24 cellular contexts compared by ENCODE assay signal in the genomic region with DNA sequence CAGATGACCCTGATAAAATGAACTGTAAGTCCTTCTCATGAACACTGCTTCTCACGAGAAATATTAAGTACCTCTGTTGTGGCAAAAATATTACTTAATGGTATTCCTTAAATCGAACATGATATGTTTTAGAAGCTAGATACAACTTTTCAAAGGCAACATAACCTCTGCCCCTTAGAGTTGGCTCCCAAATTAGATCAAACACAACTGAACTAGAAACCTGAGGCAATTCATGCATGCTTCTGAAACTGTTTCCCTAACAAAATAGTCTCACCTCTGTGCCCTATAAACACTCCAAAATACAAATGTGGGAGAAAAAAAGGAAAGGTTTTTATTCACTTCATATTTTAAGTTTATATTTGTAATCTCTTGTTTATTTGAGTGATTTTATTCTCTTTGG.
DNase-seq lines count a peak whose midpoint lies in the region; ATAC-seq, FAIRE-seq and TF ChIP-seq lines count a peak whose summit lies in the region.
"Had no signal": no experiment of that assay in that cellular context is flagged by ENCODE, and none has a peak within 500 bp of the region (broad histone marks: within the 10 kb centered on the region; RNA-seq: fewer than 3 reads in every experiment).

No MANE protein-coding gene starts in this region.

- H3K4me1 ChIP-seq in liver (ENCODE audit: control insufficient read depth in 4 of 4, insufficient read depth in 4 of 4, low read length in 3 of 4) (peaks cover 1 to 32% (median 26%) of the 10 kb centered on the region in 4 donors), HepG2 (ENCODE audit: insufficient read depth, low read length) (no peaks in the 10 kb centered on the region), subcutaneous abdominal adipose tissue (ENCODE audit: control insufficient read depth in 5 of 5, insufficient read depth in 5 of 5, low read length in 5 of 5) (peaks cover 0 to 21% (median 0%) of the 10 kb centered on the region in 5 donors)
- H3K4me1 ChIP-seq in CD4-positive, alpha-beta memory T cell (ENCODE audit: insufficient read depth, low read length), result no peaks in the 10 kb centered on the region
- H3K4me1 ChIP-seq: BLaER1, HAP-1 had no signal

- TF ChIP-seq CTCF in liver (IDR thresholded peaks at IDR 0.05; ENCODE audit: low read depth, low read length, missing input control) (no peak), HepG2 (CRISPR knock-in tag; IDR thresholded peaks at IDR 0.05) (no peak)

- H3K27me3 ChIP-seq in liver (ENCODE audit: control insufficient read depth in 4 of 4, insufficient read depth in 4 of 4, low read length in 3 of 4) (no peaks in the 10 kb centered on the region), HepG2 (ENCODE audit: control insufficient read depth in 1 of 2, insufficient read depth in 2 of 2, low read length in 2 of 2) (no peaks in the 10 kb centered on the region), subcutaneous abdominal adipose tissue (ENCODE audit: control insufficient read depth in 5 of 5, insufficient read depth in 4 of 5, low read length in 5 of 5) (no peaks in the 10 kb centered on the region)
- H3K27me3 ChIP-seq in CD4-positive, alpha-beta memory T cell (ENCODE audit: insufficient read depth, low read length), result no peaks in the 10 kb centered on the region
- H3K27me3 ChIP-seq: BLaER1 had no signal

- ATAC-seq in HepG2 (no peak), left lobe of liver (peak; percentile 80), GM21367 (IDR thresholded peaks at IDR 0.05; ENCODE audit: unreplicated experiment) (no peak)
- ATAC-seq: GM12878 had no signal

- H3K4me3 ChIP-seq in liver (ENCODE audit: low read depth in 1 of 3, low read length in 3 of 3) (no peak overlapping the region), HepG2 (replicated peaks in 1 of 3; ENCODE audit: insufficient read depth in 1 of 3, low read depth in 2 of 3, low read length in 3 of 3) (no peak overlapping the region), subcutaneous abdominal adipose tissue (ENCODE audit: low read depth in 1 of 5, low read length in 5 of 5) (no peak overlapping the region)
- no peak overlapping the region for H3K4me3 ChIP-seq in CD4-positive, alpha-beta memory T cell (ENCODE audit: low read length in 2 of 2)
- H3K4me3 ChIP-seq: BLaER1, GM12878, HAP-1 had no signal

- no peak overlapping the region for H3K4me2 ChIP-seq in HepG2 (ENCODE audit: low read depth, low read length)
- H3K4me2 ChIP-seq: BLaER1 had no signal

- H3K36me3 Mint-ChIP-seq in CD4-positive, alpha-beta memory T cell, result peaks cover 21 to 38% of the 10 kb centered on the region in 2 donors

- H3K36me3 ChIP-seq in liver (ENCODE audit: control insufficient read depth in 4 of 4, insufficient read depth in 3 of 4, low read depth in 1 of 4, low read length in 3 of 4) (no peaks in the 10 kb centered on the region), HepG2 (replicated peaks in 1 of 2; ENCODE audit: control insufficient read depth in 1 of 2, insufficient read depth in 2 of 2, low read length in 2 of 2) (no peaks in the 10 kb centered on the region), subcutaneous abdominal adipose tissue (ENCODE audit: control insufficient read depth in 5 of 5, insufficient read depth in 5 of 5, low read length in 5 of 5) (peaks cover 0 to 5% (median 0%) of the 10 kb centered on the region in 5 donors)
- no peaks in the 10 kb centered on the region for H3K36me3 ChIP-seq in CD4-positive, alpha-beta memory T cell (ENCODE audit: insufficient read depth, low read length)
- H3K36me3 ChIP-seq: BLaER1, HAP-1 had no signal

- H3K4me1 Mint-ChIP-seq in CD4-positive, alpha-beta memory T cell, result peaks cover 0 to 10% (median 8%) of the 10 kb centered on the region in 4 donors
- H3K4me1 Mint-ChIP-seq: B cell had no signal

- 28% methylated on average over 2 of the region's 2 CpGs for WGBS in liver
- WGBS in HepG2 (ENCODE audit: low lambda C conversion rate), result 18% methylated on average over 2 of the region's 2 CpGs

- H3K27ac ChIP-seq in liver (ENCODE audit: low read depth in 1 of 2, low read length in 2 of 2) (peak overlapping the region in 1 of 2 donors; percentile 41), HepG2 (ENCODE audit: extremely low read length, insufficient read depth, low read length) (no peak overlapping the region), subcutaneous abdominal adipose tissue (ENCODE audit: low read depth, low read length) (peak overlapping the region; percentile 38)
- no peak overlapping the region for H3K27ac ChIP-seq in CD4-positive, alpha-beta memory T cell (ENCODE audit: low read depth, low read length)
- H3K27ac ChIP-seq: 22Rv1, BLaER1, C4-2B had no signal

- FAIRE-seq in HepG2 (lab: Jason Lieb, UNC), result no peak
- FAIRE-seq: A204.1, D721Med, H54 had no signal

- intact Hi-C loops in HepG2 (cut with micrococcal nuclease; ENCODE audit: unreplicated experiment), result no loop called here
- intact Hi-C loops in CD4-positive, alpha-beta memory T cell (cut with micrococcal nuclease), result no loop called here

- peak; percentile 19 for DNase-seq in NCI-H2171 treated with DMSO at 0.1 percent for 48 hours (lab: John Stamatoyannopoulos, UW)
- no peak for DNase-seq in NCI-H2171 (lab: John Stamatoyannopoulos, UW)
- no peak for DNase-seq in HepG2 (ENCODE audit: low spot score)
- no peak for DNase-seq in left lobe of liver (ENCODE audit: low spot score)
- DNase-seq in CD4-positive, alpha-beta memory T cell, result no peak
- DNase-seq: CD4-positive, CD25-positive, alpha-beta regulatory T cell; CD8-positive, alpha-beta memory T cell; DMS 273 treated with DMSO at 0.1 percent for 48 hours; DMS79; EL; GDM1; GOT3 had no signal

- TF ChIP-seq RAD21 in liver (IDR thresholded peaks at IDR 0.05) (peak in 1 of 2 donors; percentile 34), HepG2 (CRISPR knock-in tag; IDR thresholded peaks at IDR 0.05) (no peak)

- peaks cover 0 to 2% (median 0%) of the 10 kb centered on the region in 8 donors for H3K9me3 Mint-ChIP-seq in CD4-positive, alpha-beta memory T cell
- H3K9me3 Mint-ChIP-seq: CD4-positive, CD25-positive, alpha-beta regulatory T cell; CD8-positive, alpha-beta memory T cell had no signal

- no peak for TF ChIP-seq EP300 in HepG2 (IDR thresholded peaks at IDR 0.05; ENCODE audit: low read depth in 2 of 2, low read length in 2 of 2)
- TF ChIP-seq EP300 in HepG2 (CRISPR knock-in tag; IDR thresholded peaks at IDR 0.05; ENCODE audit: borderline replicate concordance), result no peak

- no peak overlapping the region for H3K4me3 Mint-ChIP-seq in CD4-positive, alpha-beta memory T cell
- H3K4me3 Mint-ChIP-seq: B cell; CD4-positive, CD25-positive, alpha-beta regulatory T cell; CD8-positive, alpha-beta memory T cell had no signal

- no peaks in the 10 kb centered on the region for H3K79me2 ChIP-seq in HepG2 (ENCODE audit: insufficient read depth, low read length)

- no peak overlapping the region for H3K27ac Mint-ChIP-seq in CD4-positive, alpha-beta memory T cell
- H3K27ac Mint-ChIP-seq: B cell; CD4-positive, CD25-positive, alpha-beta regulatory T cell; CD8-positive, alpha-beta memory T cell had no signal

- CTCF ChIA-PET in HepG2 (lab: Yijun Ruan, JAX; ENCODE audit: low intra/inter-chr PET ratio, low total read pairs), result no interaction called here
- CTCF ChIA-PET in CD4-positive, alpha-beta memory T cell (lab: Charles Lee; ENCODE audit: partially characterized antibody), result no interaction called here

- H3K27me3 Mint-ChIP-seq in CD4-positive, alpha-beta memory T cell, result no peaks in the 10 kb centered on the region
- H3K27me3 Mint-ChIP-seq: B cell; CD4-positive, CD25-positive, alpha-beta regulatory T cell; CD8-positive, alpha-beta memory T cell had no signal

- no peaks in the 10 kb centered on the region for H4K20me1 ChIP-seq in HepG2 (ENCODE audit: insufficient read depth, low read length)
- H4K20me1 ChIP-seq: BLaER1 had no signal

- no TSS peak for BruUV-seq in HepG2 (replicated peaks; lab: Mats Ljungman, UMichigan)

- TF ChIP-seq POLR2A in HepG2 (IDR thresholded peaks at IDR 0.05; ENCODE audit: insufficient read depth in 1 of 2, low read depth in 2 of 2, low read length in 2 of 2), result no peak

- H2AFZ ChIP-seq in HepG2 (ENCODE audit: low read length), result no peak overlapping the region

- POLR2A ChIA-PET in HepG2 (lab: Yijun Ruan, JAX), result no interaction called here
- POLR2A ChIA-PET in CD4-positive, alpha-beta memory T cell (lab: Charles Lee; ENCODE audit: partially characterized antibody), result no interaction called here

- no peaks in the 10 kb centered on the region for H3K9me3 ChIP-seq in liver (ENCODE audit: control insufficient read depth in 4 of 4, low read length in 3 of 4)
- H3K9me3 ChIP-seq in HepG2 (ENCODE audit: low read length), result peaks cover 14% of the 10 kb centered on the region
- no peaks in the 10 kb centered on the region for H3K9me3 ChIP-seq in subcutaneous abdominal adipose tissue (ENCODE audit: control insufficient read depth in 5 of 5, low read length in 5 of 5)
- no peaks in the 10 kb centered on the region for H3K9me3 ChIP-seq in CD4-positive, alpha-beta memory T cell (ENCODE audit: control insufficient read depth in 1 of 2, low read length in 2 of 2)
- H3K9me3 ChIP-seq: BLaER1, HAP-1 had no signal

- H3K9ac ChIP-seq in liver (ENCODE audit: low read depth in 1 of 2, low read length in 2 of 2) (peak overlapping the region in 1 of 2 donors; percentile 14), HepG2 (ENCODE audit: insufficient read depth, low read depth, low read length) (no peak overlapping the region), subcutaneous abdominal adipose tissue (ENCODE audit: low read length in 5 of 5) (peak overlapping the region in 1 of 5 donors; percentile 16)
- H3K9ac ChIP-seq: BLaER1 had no signal

- in situ Hi-C loops in HepG2 (cut with HindIII; ENCODE audit: extremely low pct_ligation_motif_present, low pct_unique_long_range_greater_than_20kb), result no loop called here

TF ChIP-seq in liver, 16 proteins besides CTCF, POLR2A, EP300 and RAD21:
- peak in 1 of 2 donors; percentile 17 for TF ChIP-seq JUND (IDR thresholded peaks at IDR 0.05)
- TF ChIP-seq RXRA (IDR thresholded peaks at IDR 0.05), result peak; percentile 34 to 56
- TF ChIP-seq EGR1 (IDR thresholded peaks at IDR 0.05; ENCODE audit: low read depth in 2 of 2), result no peak
- peak; percentile 14 for TF ChIP-seq FOXA2 (IDR thresholded peaks at IDR 0.05)
- TF ChIP-seq HNF4A (conservative IDR thresholded peaks at IDR 0.05), result peak; percentile 66 to 72
- TF ChIP-seq SP1 (IDR thresholded peaks at IDR 0.05), result peak; percentile 43
